15 cellular contexts compared by ENCODE assay signal in genomic region chr7:18861514-18861913, GRCh38.
DNase-seq lines count a peak whose midpoint lies in the region; ATAC-seq lines count a peak whose summit lies in the region.
"Had no signal": no experiment of that assay in that cellular context is flagged by ENCODE, and none has a peak within 500 bp of the region (broad histone marks: within the 10 kb centered on the region; RNA-seq: fewer than 3 reads in every experiment).

No MANE protein-coding gene starts in this region.

- no peak overlapping the region for H2AFZ ChIP-seq in mesenchymal stem cell (ENCODE audit: low read depth, low read length)

- H4K8ac ChIP-seq in mesenchymal stem cell (ENCODE audit: low read length) = no peak overlapping the region

- no peak overlapping the region for H4K91ac ChIP-seq in mesenchymal stem cell (ENCODE audit: low read length)

- H3K14ac ChIP-seq in mesenchymal stem cell (ENCODE audit: low read length in 2 of 2) = no peak overlapping the region

- H3K79me1 ChIP-seq in mesenchymal stem cell (replicated peaks; ENCODE audit: low read length, poor library complexity, severe bottlenecking) = no peaks in the 10 kb centered on the region

- no peak overlapping the region for H3K4ac ChIP-seq in mesenchymal stem cell (ENCODE audit: low read depth in 1 of 2, low read length in 2 of 2)

- no peak overlapping the region for H3K4me3 ChIP-seq in mesenchymal stem cell (ENCODE audit: insufficient read depth in 1 of 2, low read depth in 1 of 2, low read length in 2 of 2)
- H3K4me3 ChIP-seq: lower lobe of right lung had no signal

- no peak overlapping the region for H3K27ac ChIP-seq in mesenchymal stem cell (ENCODE audit: low read length, poor library complexity, severe bottlenecking)
- H3K27ac ChIP-seq: lower lobe of right lung had no signal

- H2BK120ac ChIP-seq in mesenchymal stem cell (ENCODE audit: low read depth, low read length) = no peak overlapping the region

- H3K36me3 ChIP-seq in mesenchymal stem cell (ENCODE audit: control insufficient read depth in 1 of 2, insufficient read depth in 2 of 2, low read depth in 1 of 2, low read length in 2 of 2) = no peaks in the 10 kb centered on the region
- H3K36me3 ChIP-seq: lower lobe of right lung had no signal

- no peak overlapping the region for H2BK12ac ChIP-seq in mesenchymal stem cell (ENCODE audit: low read length in 2 of 2)

- H2BK15ac ChIP-seq in mesenchymal stem cell (ENCODE audit: low read depth, poor library complexity, severe bottlenecking) = no peak overlapping the region

- H3K4me2 ChIP-seq in mesenchymal stem cell (ENCODE audit: low read length, poor library complexity, severe bottlenecking) = no peak overlapping the region

- no peak overlapping the region for H2AK5ac ChIP-seq in mesenchymal stem cell (ENCODE audit: low read length, severe bottlenecking)

- no peaks in the 10 kb centered on the region for H3K27me3 ChIP-seq in mesenchymal stem cell (ENCODE audit: control insufficient read depth in 1 of 2, insufficient read depth in 1 of 2, low read length in 2 of 2)

- no peak overlapping the region for H2BK5ac ChIP-seq in mesenchymal stem cell (ENCODE audit: low read depth, low read length, poor library complexity, severe bottlenecking)

- no peak overlapping the region for H3K23ac ChIP-seq in mesenchymal stem cell (ENCODE audit: low read length in 2 of 2)

- ATAC-seq in GM18868 (IDR thresholded peaks at IDR 0.05; ENCODE audit: unreplicated experiment) (peak; percentile 89), HG02610 (IDR thresholded peaks at IDR 0.05; ENCODE audit: unreplicated experiment) (peak; percentile 84), GM21447 (IDR thresholded peaks at IDR 0.05; ENCODE audit: unreplicated experiment) (no peak)
- ATAC-seq: lower lobe of right lung had no signal

- no peak overlapping the region for H3K18ac ChIP-seq in mesenchymal stem cell (ENCODE audit: low read depth in 1 of 2, low read length in 2 of 2)

- DNase-seq in M059J (ENCODE audit: low read depth) (peak; percentile 12), mesenchymal stem cell (peak; percentile 62), activated T-cell treated with anti-CD3 and anti-CD28 coated beads for 4 hours (no peak), NCI-H1417 treated with DMSO at 0.1 percent for 48 hours (lab: John Stamatoyannopoulos, UW) (no peak), NCI-H1694 treated with DMSO at 0.1 percent for 48 hours (lab: John Stamatoyannopoulos, UW) (no peak)
- DNase-seq: activated CD4-positive, alpha-beta T cell treated with anti-CD3 and anti-CD28 coated beads for 48 hours; anterior cingulate cortex; DMS79 treated with DMSO at 0.1 percent for 48 hours; foreskin melanocyte; H9; lower lobe of right lung; NCI-H1048 had no signal

- no peaks in the 10 kb centered on the region for H3K4me1 ChIP-seq in mesenchymal stem cell (ENCODE audit: control insufficient read depth, insufficient read depth, low read depth, low read length)
- H3K4me1 ChIP-seq: lower lobe of right lung had no signal

- WGBS in mesenchymal stem cell = 88% methylated on average over 2 of the region's 4 CpGs

- peak overlapping the region; percentile 64 for H3K9ac ChIP-seq in mesenchymal stem cell (ENCODE audit: low read length)

- H3K9me3 ChIP-seq in mesenchymal stem cell (ENCODE audit: control insufficient read depth, low read length) = no peaks in the 10 kb centered on the region
- H3K9me3 ChIP-seq: lower lobe of right lung had no signal

Comparison
In these comparisons a context has a peak if more than half of its experiments do, and no peak if none do; other contexts are left out.
1. DNase-seq: peak in M059J (single experiment) and mesenchymal stem cell (single experiment); none in activated T-cell treated with anti-CD3 and anti-CD28 coated beads for 4 hours (single experiment), NCI-H1417 treated with DMSO at 0.1 percent for 48 hours (single experiment) and NCI-H1694 treated with DMSO at 0.1 percent for 48 hours (single experiment).